ENCODE assay signal across 8 cellular contexts in the genomic region with DNA sequence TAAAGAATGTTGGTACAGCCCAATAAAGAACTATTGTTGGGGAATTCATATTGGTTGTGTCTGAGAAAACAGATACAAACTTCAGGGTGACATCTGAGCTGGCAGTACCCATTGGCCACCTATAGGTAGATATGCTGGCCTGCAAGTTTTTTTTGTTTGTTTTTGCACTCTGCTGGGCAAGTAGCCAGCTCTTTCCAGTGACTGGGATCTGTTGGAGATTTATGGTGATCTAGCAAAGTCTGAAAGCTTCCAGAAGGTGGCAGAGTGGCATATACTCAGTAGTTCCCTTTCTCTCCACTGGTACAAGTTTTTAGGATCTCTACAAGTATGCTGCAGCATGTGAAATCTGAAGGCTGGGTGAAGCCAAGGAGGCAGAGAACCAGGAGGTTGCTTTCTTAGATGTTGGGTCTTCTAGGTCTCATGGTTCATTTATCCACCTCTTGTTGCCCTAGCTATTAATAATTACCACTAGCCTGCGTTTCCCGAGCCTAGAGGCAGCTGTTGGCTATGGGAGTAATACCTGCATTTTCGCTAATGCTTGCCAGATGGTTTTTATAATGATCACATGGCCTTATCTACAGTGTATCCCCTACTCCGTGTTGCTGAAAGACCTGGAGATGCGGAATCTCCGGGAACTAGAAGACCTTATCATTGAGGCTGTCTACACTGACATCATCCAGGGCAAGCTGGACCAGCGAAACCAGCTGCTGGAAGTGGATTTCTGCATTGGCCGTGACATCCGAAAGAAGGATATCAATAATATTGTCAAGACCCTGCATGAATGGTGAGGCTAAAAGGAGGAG. TPM values are rescaled to one million over a fixed set of nuclear protein-coding genes. Genes with fewer than 3 reads are reported as not detected.
A peak's percentile ranks its signal among the peaks of the same experiment; 100 is the strongest.
DNase-seq lines count a peak whose midpoint lies in the region; ATAC-seq, FAIRE-seq and TF ChIP-seq lines count a peak whose summit lies in the region.

No MANE protein-coding gene starts in this region.

- H3K4me1 Mint-ChIP-seq in astrocyte (ENCODE audit: low read depth, unreplicated experiment), result peaks cover 2% of the 10 kb centered on the region

- DNase-seq in DMS153 treated with DMSO at 0.1 percent for 48 hours (lab: John Stamatoyannopoulos, UW; ENCODE audit: unreplicated experiment), result peak; percentile 50
- peak; percentile 96 for DNase-seq in LNCaP clone FGC (ENCODE audit: low read depth)
- DNase-seq in astrocyte (ENCODE audit: low read depth), result peak; percentile 22
- peak; percentile 56 to 82 (median 61) for DNase-seq in right lobe of liver
- DNase-seq in GM19238 (ENCODE audit: insufficient read length, low spot score), result no peak

- no peak overlapping the region for H3K4me2 ChIP-seq in astrocyte (ENCODE audit: low read length)

- H3K27ac ChIP-seq in astrocyte (ENCODE audit: low read depth, low read length) (no peak overlapping the region), right lobe of liver (peak overlapping the region in 2 of 3 donors; percentile 69 to 77)

- FAIRE-seq in astrocyte (lab: Jason Lieb, UNC), result peak; percentile 23

- H2AFZ ChIP-seq in astrocyte (ENCODE audit: low read depth, low read length), result no peak overlapping the region

- H3K9ac ChIP-seq in astrocyte (ENCODE audit: low read length), result no peak overlapping the region

- intact Hi-C loops in right lobe of liver (cut with DNase I), result no loop called here

- H4K20me1 ChIP-seq in astrocyte (ENCODE audit: insufficient read depth, low read length), result peaks cover 68% of the 10 kb centered on the region

- H3K27me3 ChIP-seq in astrocyte (ENCODE audit: insufficient read depth, low read length) (no peaks in the 10 kb centered on the region), right lobe of liver (no peaks in the 10 kb centered on the region)

- H3K4me1 ChIP-seq in astrocyte (ENCODE audit: insufficient read depth, low read length) (no peaks in the 10 kb centered on the region), right lobe of liver (peaks cover 0 to 5% (median 0%) of the 10 kb centered on the region in 4 donors)

- H3K9me3 ChIP-seq in astrocyte (ENCODE audit: insufficient read depth, low read depth, low read length), result no peaks in the 10 kb centered on the region
- H3K9me3 ChIP-seq in right lobe of liver, result no peaks in the 10 kb centered on the region

- ATAC-seq in right lobe of liver (peak; percentile 70 to 87 (median 78)), HG03439 (IDR thresholded peaks at IDR 0.05; ENCODE audit: unreplicated experiment) (no peak), GM19328 (IDR thresholded peaks at IDR 0.05; ENCODE audit: unreplicated experiment) (no peak), HG02759 (IDR thresholded peaks at IDR 0.05; ENCODE audit: unreplicated experiment) (no peak)

- TF ChIP-seq POLR2A in right lobe of liver (IDR thresholded peaks at IDR 0.05), result no peak

- H3K36me3 ChIP-seq in astrocyte (ENCODE audit: insufficient read depth, low read length) (peaks cover 44% of the 10 kb centered on the region), right lobe of liver (peaks cover 3 to 57% (median 5%) of the 10 kb centered on the region in 4 donors)

- TF ChIP-seq CTCF in LNCaP clone FGC (IDR thresholded peaks at IDR 0.05; ENCODE audit: control insufficient read depth, extremely low read depth, insufficient read depth) (peak; percentile 47), astrocyte (IDR thresholded peaks at IDR 0.05; ENCODE audit: insufficient read depth, low read depth, low read length) (peak; percentile 37), right lobe of liver (IDR thresholded peaks at IDR 0.05) (peak; percentile 40 to 60 (median 52))

- no peak overlapping the region for H3K27ac Mint-ChIP-seq in astrocyte (ENCODE audit: unreplicated experiment)

- 82% methylated on average over 9 of the region's 9 CpGs for WGBS in right lobe of liver (ENCODE audit: insufficient coverage, low coverage, low lambda C conversion rate, missing lambda C conversion rate)

- no peak overlapping the region for H3K4me3 Mint-ChIP-seq in astrocyte (ENCODE audit: unreplicated experiment)

- no peaks in the 10 kb centered on the region for H3K9me3 Mint-ChIP-seq in astrocyte (ENCODE audit: unreplicated experiment)

- peaks cover 15% of the 10 kb centered on the region for H3K36me3 Mint-ChIP-seq in astrocyte (ENCODE audit: low read depth, unreplicated experiment)

- H3K4me3 ChIP-seq in LNCaP clone FGC (ENCODE audit: low read depth, low read length) (no peak overlapping the region), astrocyte (ENCODE audit: insufficient read depth, low read depth, low read length) (no peak overlapping the region), right lobe of liver (no peak overlapping the region)

- H3K79me2 ChIP-seq in astrocyte (ENCODE audit: insufficient read depth, low read length), result peaks cover 38% of the 10 kb centered on the region

- H3K27me3 Mint-ChIP-seq in astrocyte (ENCODE audit: low read depth, unreplicated experiment), result no peaks in the 10 kb centered on the region

RNA-seq across cellular contexts. Expression of a gene that starts 9.5 kb away (rescaled TPM):
- total RNA-seq in astrocyte (39.6 and 45.0 TPM in 2 replicates), right lobe of liver (10 to 100 TPM in 5 of 6 experiments, 1 to 10 TPM in 1; 8.9 to 21.4 (median 12.7) TPM)

RNA-seq across cellular contexts. Expression of a gene that starts 14.6 kb away (rescaled TPM):
- total RNA-seq in astrocyte (18.9 and 19.0 TPM in 2 replicates), right lobe of liver (10 to 100 TPM in 1 of 6 experiments, 1 to 10 TPM in 5; 7.1 to 10.4 (median 8.3) TPM)

Comparison
In these comparisons a context has a peak if more than half of its experiments do, and no peak if none do; other contexts are left out.
1. ATAC-seq: peak in right lobe of liver (4 of 4); none in HG03439 (single experiment), GM19328 (single experiment) and HG02759 (single experiment).
2. Peak in every context shown above with its lines, with median percentiles within 50 percentile points of each other: CTCF ChIP-seq.